In the genomic region with DNA sequence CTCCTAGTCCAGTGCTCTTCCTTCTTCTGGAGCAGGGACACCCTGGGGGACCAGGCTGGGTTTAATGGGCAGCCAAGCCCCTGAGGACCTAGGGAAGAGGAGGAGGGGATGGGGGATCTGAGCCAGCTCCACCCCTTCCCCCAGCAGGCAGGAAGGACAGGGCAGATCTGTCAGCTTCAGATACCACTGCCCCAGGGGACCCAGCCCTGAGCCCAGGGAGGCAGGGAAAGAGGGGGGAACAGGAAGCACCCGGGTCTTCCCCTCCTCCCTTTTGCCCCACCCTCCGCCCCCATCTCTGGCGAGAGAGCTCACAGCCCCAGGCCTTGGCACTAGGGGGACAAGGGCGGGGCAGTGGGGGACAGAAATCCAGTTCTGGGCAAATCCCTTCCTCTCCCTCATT, we compare ENCODE assay signal across 15 cellular contexts. TPM values are rescaled to one million over a fixed set of nuclear protein-coding genes. Genes with fewer than 3 reads are reported as not detected.
DNase-seq lines count a peak whose midpoint lies in the region; ATAC-seq, FAIRE-seq and TF ChIP-seq lines count a peak whose summit lies in the region.
"Had no signal": no experiment of that assay in that cellular context is flagged by ENCODE, and none has a peak within 500 bp of the region (broad histone marks: within the 10 kb centered on the region; RNA-seq: fewer than 3 reads in every experiment).

No MANE protein-coding gene starts in this region.

- ATAC-seq in left ventricle myocardium superior (peak; percentile 32), T-cell (replicated peaks in 1 of 4) (no peak), GM21423 (IDR thresholded peaks at IDR 0.05; ENCODE audit: unreplicated experiment) (no peak), GM19397 (IDR thresholded peaks at IDR 0.05; ENCODE audit: unreplicated experiment) (no peak)

- DNase-seq in left ventricle myocardium superior: no peak
- no peak for DNase-seq in left ventricle myocardium inferior
- no peak for DNase-seq in T-cell
- DNase-seq in immature natural killer cell: no peak
- no peak for DNase-seq in H4 (ENCODE audit: low spot score)
- no peak for DNase-seq in GM12891 (ENCODE audit: insufficient read length, low spot score)
- DNase-seq: activated CD4-positive, alpha-beta T cell treated with anti-CD3 and anti-CD28 coated beads, Interleukin-2, amount 50 U/mL, for 48 hours; activated effector memory CD4-positive, alpha-beta T cell treated with anti-CD3 and anti-CD28 coated beads, Interleukin-2, amount 50 U/mL, for 16 hours; DMS153 had no signal

- no peaks in the 10 kb centered on the region for H3K9me3 ChIP-seq in left ventricle myocardium inferior (replicated peaks)

- H3K4me1 ChIP-seq in left ventricle myocardium inferior: peaks cover 14% of the 10 kb centered on the region

- H3K4me3 ChIP-seq in left ventricle myocardium inferior: no peak overlapping the region

- no peak for TF ChIP-seq CTCF in left ventricle myocardium inferior (IDR thresholded peaks at IDR 0.05; ENCODE audit: borderline replicate concordance)

- H3K36me3 Mint-ChIP-seq in T-cell (peaks cover 7% of the 10 kb centered on the region), immature natural killer cell (no peaks in the 10 kb centered on the region)

- intact Hi-C loops in left ventricle myocardium superior (cut with micrococcal nuclease) (no loop called here), left ventricle myocardium inferior (cut with micrococcal nuclease) (no loop called here)

- CTCF ChIA-PET in T-cell (lab: Charles Lee): interaction anchor here in 1 of 2 donors (0.6 kb wide), 1 partner anchor 39 kb away, joined by 3 read pairs; no protein-coding TSS in a partner anchor

- H3K4me3 Mint-ChIP-seq in T-cell: no peak overlapping the region
- peak overlapping the region; percentile 51 to 74 (median 68) for H3K4me3 Mint-ChIP-seq in immature natural killer cell
- H3K4me3 Mint-ChIP-seq: T-helper 1 cell treated with Interleukin-12 subunit alpha and Interleukin-12 subunit beta and Interleukin-4 antibody, amounts not matched to agents 30 μg/mL and 1 μg/mL, for 36 hours had no signal

- H3K9me3 Mint-ChIP-seq in T-cell (no peaks in the 10 kb centered on the region), immature natural killer cell (no peaks in the 10 kb centered on the region)
- H3K9me3 Mint-ChIP-seq: T-helper 1 cell treated with Interleukin-12 subunit alpha and Interleukin-12 subunit beta and Interleukin-4 antibody, amounts not matched to agents 30 μg/mL and 1 μg/mL, for 36 hours had no signal

- H3K36me3 ChIP-seq in left ventricle myocardium inferior: no peaks in the 10 kb centered on the region

- TF ChIP-seq POLR2A in GM12891 (IDR thresholded peaks at IDR 0.05; ENCODE audit: low read depth, low read length): no peak

- H3K27ac ChIP-seq in left ventricle myocardium inferior (replicated peaks): no peak overlapping the region

- POLR2A ChIA-PET in T-cell (lab: Charles Lee): no interaction called here

- peak overlapping the region; percentile 4 to 46 for H3K27ac Mint-ChIP-seq in T-cell
- H3K27ac Mint-ChIP-seq in immature natural killer cell: peak overlapping the region; percentile 92 to 99 (median 95)
- H3K27ac Mint-ChIP-seq: T-helper 1 cell treated with Interleukin-12 subunit alpha and Interleukin-12 subunit beta and Interleukin-4 antibody, amounts not matched to agents 30 μg/mL and 1 μg/mL, for 36 hours had no signal

- H3K4me1 Mint-ChIP-seq in T-cell (peaks cover 7 to 29% (median 23%) of the 10 kb centered on the region in 3 donors), immature natural killer cell (peaks cover 54 to 77% of the 10 kb centered on the region in 2 donors)

- no peaks in the 10 kb centered on the region for H3K27me3 ChIP-seq in left ventricle myocardium inferior (ENCODE audit: low read depth)

- FAIRE-seq in GM12891 (lab: Jason Lieb, UNC): no peak

- H3K27me3 Mint-ChIP-seq in T-cell (no peaks in the 10 kb centered on the region), immature natural killer cell (ENCODE audit: low read depth in 3 of 3) (peaks cover 0 to 2% (median 1%) of the 10 kb centered on the region in 3 donors)

TF ChIP-seq in GM12891, 5 proteins besides CTCF, POLR2A, EP300 and RAD21:
- TF ChIP-seq PAX5 (IDR thresholded peaks at IDR 0.05; ENCODE audit: insufficient read depth, low read length, severe bottlenecking) (no peak), TAF1 (IDR thresholded peaks at IDR 0.05; ENCODE audit: low read depth, low read length) (no peak), SPI1 (IDR thresholded peaks at IDR 0.05; ENCODE audit: low read depth, low read length) (no peak), POU2F2 (IDR thresholded peaks at IDR 0.05; ENCODE audit: low read depth, low read length) (no peak), POLR2AphosphoS5 (IDR thresholded peaks at IDR 0.05; ENCODE audit: low read depth, low read length) (no peak)

RNA-seq across cellular contexts. Expression of a gene that starts 11.7 kb away (rescaled TPM):
- total RNA-seq in left ventricle myocardium superior (1.9 TPM), left ventricle myocardium inferior (1.2 TPM), T-cell (not detected)
- polyA plus RNA-seq in immature natural killer cell: not detected
- not detected in 2 replicates for total RNA-seq in H4 (2014; rRNA removed; shearing (Covaris generic))
- not detected for polyA plus RNA-seq in GM12891 (2012; ENCODE audit: low read depth, missing spikeins)
- total RNA-seq: fibroblast of lung had no signal
- polyA plus RNA-seq: AG04450, fibroblast of lung had no signal

RNA-seq across cellular contexts. Expression of a gene that starts 42.6 kb away (rescaled TPM):
- 90.7 TPM for total RNA-seq in left ventricle myocardium superior
- 79.3 TPM for total RNA-seq in left ventricle myocardium inferior
- total RNA-seq in T-cell: 10 to 100 TPM; 31.4 to 54.5 (median 49.4) TPM
- 100 to 1,000 TPM; 181 to 275 (median 203) TPM for polyA plus RNA-seq in immature natural killer cell
- 145 and 155 TPM in 2 replicates for total RNA-seq in H4 (2014; rRNA removed; shearing (Covaris generic))
- 84.4 TPM for polyA plus RNA-seq in GM12891 (2012; ENCODE audit: low read depth, missing spikeins)

RNA-seq across cellular contexts. Expression of a gene that starts 42.7 kb away (rescaled TPM):
- 0.30 TPM for total RNA-seq in left ventricle myocardium superior
- 0.82 TPM for total RNA-seq in left ventricle myocardium inferior
- total RNA-seq in T-cell: not detected
- polyA plus RNA-seq in immature natural killer cell: not detected
- 0.41 and 1.1 TPM in 2 replicates for total RNA-seq in H4 (2014; rRNA removed; shearing (Covaris generic))
- polyA plus RNA-seq in GM12891 (2012; ENCODE audit: low read depth, missing spikeins): 0.14 TPM
- total RNA-seq: lower leg skin had no signal

Comparison
In these comparisons a context has a peak if more than half of its experiments do, and no peak if none do; other contexts are left out.
1. H3K4me3 Mint-ChIP-seq: peak in immature natural killer cell (5 of 5); none in T-cell (0 of 3).